Comparison of ENCODE assay signal across 19 cellular contexts in the genomic region with DNA sequence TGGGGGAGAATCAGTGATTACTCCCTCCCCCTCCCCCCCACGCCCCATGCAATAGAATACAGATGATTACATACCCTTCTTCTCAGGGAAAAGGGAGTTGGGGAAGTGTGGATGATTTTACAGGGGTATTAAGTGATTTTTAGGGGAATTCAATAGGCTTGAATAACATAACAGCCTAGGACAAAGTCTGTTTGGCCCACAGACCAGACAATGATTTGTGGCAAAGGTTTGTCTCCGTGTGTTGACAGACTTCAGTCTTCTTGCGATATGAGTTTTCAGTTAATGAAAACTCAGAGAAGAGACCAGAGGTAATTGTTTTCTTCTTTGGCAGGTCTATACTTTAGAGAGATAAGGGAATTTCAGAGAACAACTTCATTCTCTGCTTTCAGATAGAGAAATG.
A peak's percentile ranks its signal among the peaks of the same experiment; 100 is the strongest.
DNase-seq lines count a peak whose midpoint lies in the region; ATAC-seq and TF ChIP-seq lines count a peak whose summit lies in the region.
"Had no signal": no experiment of that assay in that cellular context is flagged by ENCODE, and none has a peak within 500 bp of the region (broad histone marks: within the 10 kb centered on the region; RNA-seq: fewer than 3 reads in every experiment).

No MANE protein-coding gene starts in this region.

- intact Hi-C loops in MCF 10A (cut with micrococcal nuclease) = loop anchor here (10.0 kb wide), 3 partner anchors 268 to 1782 kb away; partner anchors contain the start of gene ZNF165

- no peak overlapping the region for H3K4me3 ChIP-seq in BLaER1
- no peak overlapping the region for H3K4me3 ChIP-seq in DND-41 (ENCODE audit: low read depth in 1 of 2, low read length in 2 of 2)
- no peak overlapping the region for H3K4me3 ChIP-seq in OCI-LY1 (ENCODE audit: low read depth, low read length, poor library complexity, severe bottlenecking)
- H3K4me3 ChIP-seq in iPS-18a (ENCODE audit: low read length) = no peak overlapping the region
- no peak overlapping the region for H3K4me3 ChIP-seq in right atrium auricular region
- H3K4me3 ChIP-seq: esophagus squamous epithelium, skin epidermis, transverse colon had no signal

- no peak overlapping the region for H3K4me3 Mint-ChIP-seq in MCF 10A (ENCODE audit: unreplicated experiment)
- H3K4me3 Mint-ChIP-seq: activated naive CD4-positive, alpha-beta T cell treated with anti-CD3 and anti-CD28 coated beads, Interleukin-2, amount 50 U/mL, for 24 hours; CD14-positive monocyte had no signal

- H2AFZ ChIP-seq in DND-41 (ENCODE audit: low read depth, low read length) (no peak overlapping the region), OCI-LY1 (ENCODE audit: low read length) (no peak overlapping the region)
- H2AFZ ChIP-seq: parathyroid adenoma had no signal

- no peaks in the 10 kb centered on the region for H3K9me2 ChIP-seq in OCI-LY1 (ENCODE audit: low read depth, low read length)

- H3K27ac ChIP-seq in BLaER1 = peak overlapping the region; percentile 93
- peak overlapping the region; percentile 11; the same call in 1 of the 2 replicates for H3K27ac ChIP-seq in DND-41 (ENCODE audit: low read length)
- peak overlapping the region; percentile 100 for H3K27ac ChIP-seq in OCI-LY1 (ENCODE audit: low read depth, low read length, poor library complexity, severe bottlenecking)
- peak overlapping the region; percentile 97 for H3K27ac ChIP-seq in iPS-18a (ENCODE audit: low read length)
- H3K27ac ChIP-seq in right atrium auricular region = no peak overlapping the region
- H3K27ac ChIP-seq: esophagus squamous epithelium, parathyroid adenoma, skin epidermis, transverse colon had no signal

- H3K4me1 Mint-ChIP-seq in MCF 10A (ENCODE audit: insufficient read depth, unreplicated experiment) = no peaks in the 10 kb centered on the region

- POLR2A ChIA-PET in MCF 10A (lab: Yijun Ruan, JAX) = interaction anchor here (0.6 to 9.2 kb wide), 4 partner anchors 19 to 1617 kb away, joined by 3 to 318 read pairs (median 106); a partner anchor contains a TSS

- no peak overlapping the region for H3K27ac Mint-ChIP-seq in MCF 10A (ENCODE audit: low read depth, unreplicated experiment)
- H3K27ac Mint-ChIP-seq: activated naive CD4-positive, alpha-beta T cell treated with anti-CD3 and anti-CD28 coated beads, Interleukin-2, amount 50 U/mL, for 24 hours; CD14-positive monocyte had no signal

- no peaks in the 10 kb centered on the region for H3K27me3 ChIP-seq in BLaER1
- no peaks in the 10 kb centered on the region for H3K27me3 ChIP-seq in DND-41 (ENCODE audit: insufficient read depth, low read length, poor library complexity)
- H3K27me3 ChIP-seq in OCI-LY1 (ENCODE audit: insufficient read depth, low read length) = no peaks in the 10 kb centered on the region
- H3K27me3 ChIP-seq in iPS-18a (ENCODE audit: control insufficient read depth, insufficient read depth, low read length) = no peaks in the 10 kb centered on the region
- H3K27me3 ChIP-seq in right atrium auricular region = no peaks in the 10 kb centered on the region

- no peaks in the 10 kb centered on the region for H3K27me3 Mint-ChIP-seq in MCF 10A (ENCODE audit: insufficient read depth, unreplicated experiment)
- H3K27me3 Mint-ChIP-seq: activated naive CD4-positive, alpha-beta T cell treated with anti-CD3 and anti-CD28 coated beads, Interleukin-2, amount 50 U/mL, for 24 hours had no signal

- CTCF ChIA-PET in MCF 10A (lab: Yijun Ruan, JAX) = interaction anchor here (0.7 kb wide), 1 partner anchor 78 kb away, joined by 3 read pairs; no protein-coding TSS in a partner anchor

- no peaks in the 10 kb centered on the region for H3K9me3 Mint-ChIP-seq in MCF 10A (ENCODE audit: unreplicated experiment)

- TF ChIP-seq CTCF in DND-41 (IDR thresholded peaks at IDR 0.05; ENCODE audit: borderline replicate concordance, extremely low read depth, low read length, poor library complexity, severe bottlenecking) (no peak), OCI-LY1 (IDR thresholded peaks at IDR 0.05; ENCODE audit: low read length) (no peak), right atrium auricular region (IDR thresholded peaks at IDR 0.05) (no peak), MCF 10A (IDR thresholded peaks at IDR 0.05; ENCODE audit: unreplicated experiment) (no peak)

- peaks cover 6% of the 10 kb centered on the region; the same call in 1 of the 2 replicates for H3F3A ChIP-seq in OCI-LY1 (ENCODE audit: insufficient read depth, low read length)

- H4K20me1 ChIP-seq in BLaER1 = no peaks in the 10 kb centered on the region
- H4K20me1 ChIP-seq in DND-41 (ENCODE audit: insufficient read depth, low read length) = no peaks in the 10 kb centered on the region
- H4K20me1 ChIP-seq in OCI-LY1 (ENCODE audit: insufficient read depth, low read length) = no peaks in the 10 kb centered on the region

- ATAC-seq in DND-41 (ENCODE audit: insufficient read depth, low read depth) = no peak

- H3K4me1 ChIP-seq in BLaER1 (peaks cover 47% of the 10 kb centered on the region), DND-41 (ENCODE audit: insufficient read depth, low read length) (peaks cover 17% of the 10 kb centered on the region), OCI-LY1 (ENCODE audit: insufficient read depth, low read length, severe bottlenecking) (peaks cover 72% of the 10 kb centered on the region), iPS-18a (ENCODE audit: control insufficient read depth, low read depth, low read length) (peaks cover 26% of the 10 kb centered on the region), right atrium auricular region (peaks cover 0 to 6% of the 10 kb centered on the region in 2 donors)
- H3K4me1 ChIP-seq: parathyroid adenoma had no signal

- H3K9ac ChIP-seq in BLaER1 = peak overlapping the region; percentile 8; the same call in 1 of the 2 replicates
- H3K9ac ChIP-seq in DND-41 (ENCODE audit: low read depth, low read length) = no peak overlapping the region
- H3K9ac ChIP-seq in OCI-LY1 (ENCODE audit: low read length) = peak overlapping the region; percentile 91
- peak overlapping the region; percentile 96 for H3K9ac ChIP-seq in iPS-18a (ENCODE audit: low read length)
- H3K9ac ChIP-seq: parathyroid adenoma had no signal

- no peaks in the 10 kb centered on the region for H3K36me3 Mint-ChIP-seq in MCF 10A (ENCODE audit: insufficient read depth, unreplicated experiment)
- H3K36me3 Mint-ChIP-seq: CD14-positive monocyte had no signal

- H3K4me2 ChIP-seq in BLaER1 = no peak overlapping the region
- no peak overlapping the region for H3K4me2 ChIP-seq in DND-41 (ENCODE audit: insufficient read depth, low read length)
- peak overlapping the region; percentile 72; the same call in 1 of the 2 replicates for H3K4me2 ChIP-seq in OCI-LY1 (ENCODE audit: low read length)

- H3K79me2 ChIP-seq in DND-41 (ENCODE audit: insufficient read depth, low read length) = peaks cover 2% of the 10 kb centered on the region; the same call in 1 of the 2 replicates
- no peaks in the 10 kb centered on the region for H3K79me2 ChIP-seq in OCI-LY1 (ENCODE audit: insufficient read depth, low read length)
- H3K79me2 ChIP-seq: parathyroid adenoma had no signal

- H3K36me3 ChIP-seq in BLaER1 = no peaks in the 10 kb centered on the region
- no peaks in the 10 kb centered on the region for H3K36me3 ChIP-seq in DND-41 (ENCODE audit: insufficient read depth, low read length)
- H3K36me3 ChIP-seq in OCI-LY1 (ENCODE audit: insufficient read depth, low read length) = no peaks in the 10 kb centered on the region
- no peaks in the 10 kb centered on the region for H3K36me3 ChIP-seq in iPS-18a (ENCODE audit: control insufficient read depth, low read depth, low read length)
- H3K36me3 ChIP-seq in right atrium auricular region = no peaks in the 10 kb centered on the region
- H3K36me3 ChIP-seq: esophagus squamous epithelium, transverse colon had no signal

- DNase-seq in DND-41 = no peak
- no peak for DNase-seq in NCI-H2227 treated with DMSO at 0.1 percent for 48 hours (lab: John Stamatoyannopoulos, UW)
- no peak for DNase-seq in right atrium auricular region (ENCODE audit: low spot score)
- no peak for DNase-seq in MCF 10A (ENCODE audit: unreplicated experiment)
- no peak for DNase-seq in NCI-H1436 treated with DMSO at 0.1 percent for 48 hours (lab: John Stamatoyannopoulos, UW)
- DNase-seq: activated CD8-positive, alpha-beta memory T cell treated with anti-CD3 and anti-CD28 coated beads for 24 hours; DMS79; esophagus squamous epithelium; GOT3; midbrain; OCI-M1; transverse colon had no signal

- H3K9me3 ChIP-seq in BLaER1 (no peaks in the 10 kb centered on the region), DND-41 (ENCODE audit: insufficient read depth, low read length, severe bottlenecking) (no peaks in the 10 kb centered on the region), OCI-LY1 (ENCODE audit: low read length) (no peaks in the 10 kb centered on the region), iPS-18a (ENCODE audit: control insufficient read depth, low read depth, low read length) (no peaks in the 10 kb centered on the region), right atrium auricular region (no peaks in the 10 kb centered on the region)
- H3K9me3 ChIP-seq: esophagus squamous epithelium, transverse colon had no signal

- BruUV-seq in MCF 10A (replicated peaks; lab: Mats Ljungman, UMichigan) = no TSS peak

Comparison
In these comparisons a context has a peak if more than half of its experiments do, and no peak if none do; other contexts are left out.
1. H3K27ac ChIP-seq: peak in BLaER1 (single experiment), DND-41 (single experiment), OCI-LY1 (single experiment) and iPS-18a (single experiment); none in right atrium auricular region (0 of 2).